In the genomic region with DNA sequence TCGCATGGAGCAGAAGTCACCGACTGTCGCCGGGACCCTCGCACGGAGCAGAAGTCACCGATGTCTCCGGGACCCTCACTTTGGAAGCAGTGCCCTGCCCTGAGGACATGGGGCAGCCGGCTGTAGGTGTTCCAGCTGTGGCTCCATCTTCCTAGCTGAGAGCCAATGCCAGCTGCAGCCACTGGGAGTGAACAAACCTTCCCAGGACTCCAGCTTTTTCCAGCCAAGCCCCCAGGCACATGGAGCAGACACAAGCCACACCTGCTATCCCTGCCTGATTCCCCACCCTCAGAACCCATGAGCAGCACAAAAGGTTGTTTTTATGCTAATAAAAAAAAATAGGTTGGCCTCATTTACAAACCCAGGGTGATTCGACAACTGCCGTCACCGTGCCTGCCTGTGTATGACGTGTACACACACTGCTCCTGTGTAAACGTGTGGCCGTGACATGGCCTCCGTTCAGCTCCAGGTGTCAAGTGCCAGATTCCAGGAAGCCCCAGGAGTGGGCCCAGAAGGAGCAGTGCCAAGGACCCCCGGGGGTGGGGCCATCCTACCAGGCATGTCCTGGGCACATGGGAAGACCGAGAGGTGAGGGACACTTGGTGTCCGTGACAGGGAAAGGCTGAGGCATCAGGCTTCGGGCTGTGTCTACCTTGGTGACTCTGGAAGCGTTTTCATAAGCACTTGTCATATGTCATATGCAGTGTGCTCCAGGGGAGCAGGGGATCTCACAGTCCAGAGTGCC, we compare ENCODE assay signal across 18 cellular contexts.
DNase-seq lines count a peak whose midpoint lies in the region; ATAC-seq lines count a peak whose summit lies in the region.
"Had no signal": no experiment of that assay in that cellular context is flagged by ENCODE, and none has a peak within 500 bp of the region (broad histone marks: within the 10 kb centered on the region; RNA-seq: fewer than 3 reads in every experiment).

No MANE protein-coding gene starts in this region.

- peak overlapping the region; percentile 59 for H3K27ac Mint-ChIP-seq in memory B cell
- H3K27ac Mint-ChIP-seq: activated CD8-positive, alpha-beta memory T cell treated with anti-CD3 and anti-CD28 coated beads, Interleukin-2, amount 10 ng/mL, durations not matched to agents 7 days and 5 days; nephron; stimulated activated naive B cell treated with anti-CD40 and anti-IgM and Interleukin-4, amounts not matched to agents 10 μg/mL and 1 μg/mL and 100 μg/mL, for 72 hours; T-helper 2 cell treated with Interferon-gamma antibody and Interleukin-4, amounts not matched to agents 5 μg/mL and 100 μg/mL, for 36 hours had no signal

- peaks cover 32% of the 10 kb centered on the region for H3K36me3 Mint-ChIP-seq in memory B cell

- DNase-seq in DMS153 (lab: John Stamatoyannopoulos, UW) (peak; percentile 38), DMS153 treated with DMSO at 0.1 percent for 48 hours (lab: John Stamatoyannopoulos, UW; ENCODE audit: unreplicated experiment) (no peak), ELF-1 (ENCODE audit: low read depth, low spot score) (peak; percentile 52), SHP77 (lab: John Stamatoyannopoulos, UW) (peak; percentile 61 to 81), memory B cell (ENCODE audit: low spot score in 2 of 2) (no peak), DMS53 treated with DMSO at 0.1 percent for 48 hours (lab: John Stamatoyannopoulos, UW; ENCODE audit: unreplicated experiment) (no peak), NOMO-1 (lab: John Stamatoyannopoulos, UW; ENCODE audit: unreplicated experiment in 2 of 2) (no peak)
- DNase-seq: activated CD8-positive, alpha-beta memory T cell treated with anti-CD3 and anti-CD28 coated beads, Interleukin-2, amount 10 ng/mL, durations not matched to agents 7 days and 5 days; activated gamma-delta T cell treated with Interleukin-2 at 50 U/mL for 16 hours; hippocampal formation; kidney glomerular epithelial cell; NCI-H2107; stimulated activated naive B cell treated with anti-CD40 and anti-IgM and Interleukin-4, amounts not matched to agents 10 μg/mL and 1 μg/mL and 100 μg/mL, for 72 hours; trophoblast cell had no signal

- H3K4me3 Mint-ChIP-seq in memory B cell, result no peak overlapping the region
- H3K4me3 Mint-ChIP-seq: activated CD8-positive, alpha-beta memory T cell treated with anti-CD3 and anti-CD28 coated beads, Interleukin-2, amount 10 ng/mL, durations not matched to agents 7 days and 5 days; CD14-positive monocyte; nephron; stimulated activated naive B cell treated with anti-CD40 and anti-IgM and Interleukin-4, amounts not matched to agents 10 μg/mL and 1 μg/mL and 100 μg/mL, for 72 hours; T-helper 2 cell treated with Interferon-gamma antibody and Interleukin-4, amounts not matched to agents 5 μg/mL and 100 μg/mL, for 36 hours had no signal

- no peak for ATAC-seq in memory B cell (ENCODE audit: low read depth)
- no peak for ATAC-seq in GM21737 (IDR thresholded peaks at IDR 0.05; ENCODE audit: unreplicated experiment)
- ATAC-seq: activated CD8-positive, alpha-beta memory T cell treated with anti-CD3 and anti-CD28 coated beads, Interleukin-2, amount 10 ng/mL, durations not matched to agents 7 days and 5 days; stimulated activated naive B cell treated with anti-CD40 and anti-IgM and Interleukin-4, amounts not matched to agents 10 μg/mL and 1 μg/mL and 100 μg/mL, for 72 hours had no signal

- H3K27me3 Mint-ChIP-seq in memory B cell, result no peaks in the 10 kb centered on the region
- H3K27me3 Mint-ChIP-seq: activated CD8-positive, alpha-beta memory T cell treated with anti-CD3 and anti-CD28 coated beads, Interleukin-2, amount 10 ng/mL, durations not matched to agents 7 days and 5 days; stimulated activated naive B cell treated with anti-CD40 and anti-IgM and Interleukin-4, amounts not matched to agents 10 μg/mL and 1 μg/mL and 100 μg/mL, for 72 hours had no signal

- H3K4me1 Mint-ChIP-seq in memory B cell, result peaks cover 8% of the 10 kb centered on the region
- H3K4me1 Mint-ChIP-seq: CD14-positive monocyte had no signal

- peaks cover 7% of the 10 kb centered on the region for H3K9me3 Mint-ChIP-seq in memory B cell

Comparison
In these comparisons a context has a peak if more than half of its experiments do, and no peak if none do; other contexts are left out.
1. DNase-seq: peak in DMS153 (single experiment), ELF-1 (single experiment) and SHP77 (2 of 2); none in DMS153 treated with DMSO at 0.1 percent for 48 hours (single experiment), memory B cell (0 of 2), DMS53 treated with DMSO at 0.1 percent for 48 hours (single experiment) and NOMO-1 (0 of 2).